Comparison of ENCODE assay signal across 28 cellular contexts in genomic region chr5:111848374-111848914, GRCh38.
DNase-seq lines count a peak whose midpoint lies in the region; ATAC-seq and TF ChIP-seq lines count a peak whose summit lies in the region.
"Had no signal": no experiment of that assay in that cellular context is flagged by ENCODE, and none has a peak within 500 bp of the region (broad histone marks: within the 10 kb centered on the region; RNA-seq: fewer than 3 reads in every experiment).

No MANE protein-coding gene starts in this region.

- no peaks in the 10 kb centered on the region for H3K9me2 ChIP-seq in neural cell (ENCODE audit: insufficient read depth, low read length)

- no peaks in the 10 kb centered on the region for H3K4me1 Mint-ChIP-seq in T-cell
- H3K4me1 Mint-ChIP-seq: activated CD4-positive, alpha-beta T cell treated with anti-CD3 and anti-CD28 coated beads, Interleukin-2, amount 10 ng/mL, durations not matched to agents 7 days and 5 days; activated naive CD4-positive, alpha-beta T cell treated with anti-CD3 and anti-CD28 coated beads, Interleukin-2, amount 10 ng/mL, durations not matched to agents 7 days and 5 days; stimulated activated naive B cell treated with anti-CD40 and anti-IgM and Interleukin-4, amounts not matched to agents 10 μg/mL and 1 μg/mL and 100 μg/mL, for 72 hours had no signal

- DNase-seq in NCI-H748 (lab: John Stamatoyannopoulos, UW; ENCODE audit: unreplicated experiment) = peak; percentile 32
- no peak for DNase-seq in NCI-H748 treated with DMSO at 0.1 percent for 48 hours (lab: John Stamatoyannopoulos, UW)
- DNase-seq in NCI-H774 (lab: John Stamatoyannopoulos, UW) = peak; percentile 50
- peak; percentile 17 for DNase-seq in epithelial cell of esophagus (ENCODE audit: low read depth)
- DNase-seq in T-cell = no peak
- no peak for DNase-seq in NCI-H1436 (lab: John Stamatoyannopoulos, UW)
- DNase-seq: activated CD4-positive, alpha-beta T cell treated with anti-CD3 and anti-CD28 coated beads, Interleukin-2, amount 10 ng/mL, durations not matched to agents 7 days and 5 days; activated naive CD4-positive, alpha-beta T cell treated with anti-CD3 and anti-CD28 coated beads, Interleukin-2, amount 10 ng/mL, durations not matched to agents 7 days and 5 days; cerebellar nuclear complex; COR-L47; heart right ventricle; Karpas-422; left ventricle myocardium inferior; midbrain; NCI-H2107; NCI-H510A treated with DMSO at 0.1 percent for 48 hours; right lobe of liver; stimulated activated CD4-positive, alpha-beta T cell treated with anti-CD3 and anti-CD28 coated beads, Interleukin-12 subunit alpha, Interleukin-12 subunit beta, amount 100 ng/mL, for 4 hours; stimulated activated CD4-positive, alpha-beta T cell treated with anti-CD3 and anti-CD28 coated beads, Interleukin-4, amount 100 ng/mL, for 24 hours; stimulated activated naive B cell treated with anti-CD40 and anti-IgM and Interleukin-4, amounts not matched to agents 10 μg/mL and 1 μg/mL and 100 μg/mL, for 72 hours; uterus; WERI-Rb-1 had no signal

- no peaks in the 10 kb centered on the region for H3K27me3 ChIP-seq in neural cell (ENCODE audit: insufficient read depth, low read depth, low read length)
- H3K27me3 ChIP-seq: heart right ventricle, right lobe of liver, uterus had no signal

- H3K9ac ChIP-seq in neural cell (ENCODE audit: low read length) = no peak overlapping the region
- H3K9ac ChIP-seq: parathyroid adenoma had no signal

- H4K20me1 ChIP-seq in neural cell (ENCODE audit: insufficient read depth) = no peaks in the 10 kb centered on the region

- no peak overlapping the region for H2AFZ ChIP-seq in neural cell (ENCODE audit: low read depth, low read length)
- H2AFZ ChIP-seq: parathyroid adenoma had no signal

- no peak overlapping the region for H3K27ac ChIP-seq in neural cell (ENCODE audit: low read length)
- H3K27ac ChIP-seq: heart right ventricle, left ventricle myocardium inferior, parathyroid adenoma, right lobe of liver, uterus, WERI-Rb-1 had no signal

- TF ChIP-seq CTCF in epithelial cell of esophagus (IDR thresholded peaks at IDR 0.05; ENCODE audit: insufficient read depth, low read depth, low read length, missing control alignments) = no peak
- TF ChIP-seq CTCF in neural cell (IDR thresholded peaks at IDR 0.05; ENCODE audit: poor library complexity, severe bottlenecking) = no peak

- H3K4me2 ChIP-seq in neural cell (ENCODE audit: low read length) = peak overlapping the region; percentile 1

- H3K79me2 ChIP-seq in neural cell (replicated peaks; ENCODE audit: insufficient read depth, low read length) = no peaks in the 10 kb centered on the region
- H3K79me2 ChIP-seq: parathyroid adenoma had no signal

- H3K36me3 Mint-ChIP-seq in T-cell = no peaks in the 10 kb centered on the region
- H3K36me3 Mint-ChIP-seq: activated naive CD4-positive, alpha-beta T cell treated with anti-CD3 and anti-CD28 coated beads, Interleukin-2, amount 10 ng/mL, durations not matched to agents 7 days and 5 days; natural killer cell treated with Interleukin-12 subunit alpha and Interleukin-12 subunit beta and Interleukin-15 and Interleukin-18, amount 100 ng/mL, for 72 hours; stimulated activated naive B cell treated with anti-CD40 and anti-IgM and Interleukin-4, amounts not matched to agents 10 μg/mL and 1 μg/mL and 100 μg/mL, for 72 hours had no signal

- H3K27ac Mint-ChIP-seq in T-cell = no peak overlapping the region
- H3K27ac Mint-ChIP-seq: activated CD4-positive, alpha-beta T cell treated with anti-CD3 and anti-CD28 coated beads, Interleukin-2, amount 10 ng/mL, durations not matched to agents 7 days and 5 days; activated naive CD4-positive, alpha-beta T cell treated with anti-CD3 and anti-CD28 coated beads, Interleukin-2, amount 10 ng/mL, durations not matched to agents 7 days and 5 days; activated T-helper 1 cell treated with anti-CD3 and anti-CD28 coated beads, Interleukin-12 subunit alpha, Interleukin-12 subunit beta, Interleukin-2, Interleukin-4 antibody, amounts not matched to agents 30 ng/mL and 10 ng/mL and 1 ng/mL, durations not matched to agents 14 hours and 24 hours and 36 hours; natural killer cell treated with Interleukin-12 subunit alpha and Interleukin-12 subunit beta and Interleukin-15 and Interleukin-18, amount 100 ng/mL, for 72 hours; stimulated activated naive B cell treated with anti-CD40 and anti-IgM and Interleukin-4, amounts not matched to agents 10 μg/mL and 1 μg/mL and 100 μg/mL, for 72 hours had no signal

- H3K27me3 Mint-ChIP-seq in T-cell = peaks cover 0 to 4% of the 10 kb centered on the region in 2 donors
- H3K27me3 Mint-ChIP-seq: activated naive CD4-positive, alpha-beta T cell treated with anti-CD3 and anti-CD28 coated beads, Interleukin-2, amount 10 ng/mL, durations not matched to agents 7 days and 5 days; stimulated activated naive B cell treated with anti-CD40 and anti-IgM and Interleukin-4, amounts not matched to agents 10 μg/mL and 1 μg/mL and 100 μg/mL, for 72 hours had no signal

- CTCF ChIA-PET in T-cell (lab: Charles Lee) = no interaction called here

- TF ChIP-seq EP300 in neural cell (conservative IDR thresholded peaks at IDR 0.05; ENCODE audit: poor library complexity, severe bottlenecking) = peak; percentile 91

- H3F3A ChIP-seq in neural cell (ENCODE audit: insufficient read depth, low read length, poor library complexity, severe bottlenecking) = no peaks in the 10 kb centered on the region

- no peaks in the 10 kb centered on the region for H3K9me3 ChIP-seq in neural cell (ENCODE audit: low read length)
- H3K9me3 ChIP-seq: heart right ventricle, left ventricle myocardium inferior, right lobe of liver, uterus had no signal

- H3K4me3 ChIP-seq in epithelial cell of esophagus (ENCODE audit: low read length) (no peak overlapping the region), neural cell (ENCODE audit: low read length) (peak overlapping the region; percentile 7)
- H3K4me3 ChIP-seq: heart right ventricle, left ventricle myocardium inferior, right lobe of liver, uterus had no signal

- POLR2A ChIA-PET in T-cell (lab: Charles Lee) = no interaction called here

- ATAC-seq in T-cell (replicated peaks in 1 of 4) = no peak
- ATAC-seq in GM19463 (IDR thresholded peaks at IDR 0.05; ENCODE audit: unreplicated experiment) = no peak
- ATAC-seq: HCT116; heart right ventricle; natural killer cell treated with Interleukin-12 subunit alpha and Interleukin-12 subunit beta and Interleukin-15 and Interleukin-18, amount 100 ng/mL, for 72 hours; right lobe of liver; stimulated activated naive B cell treated with anti-CD40 and anti-IgM and Interleukin-4, amounts not matched to agents 10 μg/mL and 1 μg/mL and 100 μg/mL, for 72 hours had no signal

- TF ChIP-seq RAD21 in neural cell (conservative IDR thresholded peaks at IDR 0.05) = no peak

- H3K4me3 Mint-ChIP-seq in T-cell = no peak overlapping the region
- H3K4me3 Mint-ChIP-seq: activated CD4-positive, alpha-beta T cell treated with anti-CD3 and anti-CD28 coated beads, Interleukin-2, amount 10 ng/mL, durations not matched to agents 7 days and 5 days; activated naive CD4-positive, alpha-beta T cell treated with anti-CD3 and anti-CD28 coated beads, Interleukin-2, amount 10 ng/mL, durations not matched to agents 7 days and 5 days; activated T-helper 1 cell treated with anti-CD3 and anti-CD28 coated beads, Interleukin-12 subunit alpha, Interleukin-12 subunit beta, Interleukin-2, Interleukin-4 antibody, amounts not matched to agents 30 ng/mL and 10 ng/mL and 1 ng/mL, durations not matched to agents 14 hours and 24 hours and 36 hours; natural killer cell treated with Interleukin-12 subunit alpha and Interleukin-12 subunit beta and Interleukin-15 and Interleukin-18, amount 100 ng/mL, for 72 hours; stimulated activated naive B cell treated with anti-CD40 and anti-IgM and Interleukin-4, amounts not matched to agents 10 μg/mL and 1 μg/mL and 100 μg/mL, for 72 hours had no signal

- no peaks in the 10 kb centered on the region for H3K9me3 Mint-ChIP-seq in T-cell
- H3K9me3 Mint-ChIP-seq: activated CD4-positive, alpha-beta T cell treated with anti-CD3 and anti-CD28 coated beads, Interleukin-2, amount 10 ng/mL, durations not matched to agents 7 days and 5 days; activated naive CD4-positive, alpha-beta T cell treated with anti-CD3 and anti-CD28 coated beads, Interleukin-2, amount 10 ng/mL, durations not matched to agents 7 days and 5 days; activated T-helper 1 cell treated with anti-CD3 and anti-CD28 coated beads, Interleukin-12 subunit alpha, Interleukin-12 subunit beta, Interleukin-2, Interleukin-4 antibody, amounts not matched to agents 30 ng/mL and 10 ng/mL and 1 ng/mL, durations not matched to agents 14 hours and 24 hours and 36 hours; natural killer cell treated with Interleukin-12 subunit alpha and Interleukin-12 subunit beta and Interleukin-15 and Interleukin-18, amount 100 ng/mL, for 72 hours; stimulated activated naive B cell treated with anti-CD40 and anti-IgM and Interleukin-4, amounts not matched to agents 10 μg/mL and 1 μg/mL and 100 μg/mL, for 72 hours had no signal

- no peaks in the 10 kb centered on the region for H3K36me3 ChIP-seq in neural cell (ENCODE audit: insufficient read depth, low read length)
- H3K36me3 ChIP-seq: heart right ventricle, left ventricle myocardium inferior, right lobe of liver, uterus, WERI-Rb-1 had no signal

TF ChIP-seq in neural cell, 6 proteins besides CTCF, POLR2A, EP300 and RAD21 (continues in another document):
- TF ChIP-seq MXI1 (conservative IDR thresholded peaks at IDR 0.05; ENCODE audit: poor library complexity, severe bottlenecking) = peak; percentile 28

Comparison
In these comparisons a context has a peak if more than half of its experiments do, and no peak if none do; other contexts are left out.
1. DNase-seq: peak in NCI-H748 (single experiment), NCI-H774 (single experiment) and epithelial cell of esophagus (single experiment); none in NCI-H748 treated with DMSO at 0.1 percent for 48 hours (single experiment), T-cell (0 of 34) and NCI-H1436 (single experiment).